Comparison of ENCODE assay signal across 8 cellular contexts in the genomic region with DNA sequence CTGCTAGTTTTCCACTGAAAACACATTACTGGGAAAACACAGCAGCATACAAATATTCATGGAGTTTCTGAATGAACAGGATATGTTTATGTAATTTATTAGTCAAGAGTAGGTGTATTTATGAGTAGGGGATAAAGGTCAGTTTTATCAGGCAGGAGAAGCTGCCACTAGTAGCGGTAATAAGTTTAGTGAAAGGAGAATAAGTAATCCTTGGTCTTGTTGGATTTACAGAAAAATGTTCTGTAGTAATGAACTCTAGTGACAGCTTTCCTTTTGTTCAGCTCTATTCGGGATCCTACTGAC. TPM values are rescaled to one million over a fixed set of nuclear protein-coding genes. Genes with fewer than 3 reads are reported as not detected.
DNase-seq lines count a peak whose midpoint lies in the region; ATAC-seq, FAIRE-seq and TF ChIP-seq lines count a peak whose summit lies in the region.

No MANE protein-coding gene starts in this region.

- intact Hi-C loops in left colon (cut with DNase I, micrococcal nuclease) = no loop called here

- no peak for DNase-seq in activated naive CD4-positive, alpha-beta T cell treated with anti-CD3 and anti-CD28 coated beads, Interleukin-2, amount 50 U/mL, for 72 hours (ENCODE audit: low spot score in 2 of 2)
- DNase-seq in activated naive CD8-positive, alpha-beta T cell treated with anti-CD3 and anti-CD28 coated beads for 36 hours = no peak
- DNase-seq in left colon (no peak), type B pancreatic cell (ENCODE audit: extremely low spot score, unreplicated experiment) (no peak), D721Med (ENCODE audit: insufficient read length, low spot score) (no peak), ACHN (no peak), foreskin keratinocyte (no peak)

- peak overlapping the region; percentile 91 for H3K4me3 Mint-ChIP-seq in activated naive CD4-positive, alpha-beta T cell treated with anti-CD3 and anti-CD28 coated beads, Interleukin-2, amount 50 U/mL, for 24 hours
- peak overlapping the region; percentile 95 for H3K4me3 Mint-ChIP-seq in activated naive CD8-positive, alpha-beta T cell treated with anti-CD3 and anti-CD28 coated beads for 36 hours
- peak overlapping the region; percentile 97 for H3K4me3 Mint-ChIP-seq in type B pancreatic cell

- no peak for ATAC-seq in activated naive CD4-positive, alpha-beta T cell treated with anti-CD3 and anti-CD28 coated beads, Interleukin-2, amount 50 U/mL, for 72 hours
- peak; percentile 41 for ATAC-seq in left colon
- ATAC-seq in foreskin keratinocyte = no peak

- in situ Hi-C loops in ACHN (cut with HindIII; ENCODE audit: low pct_ligation_motif_present, low pct_unique_long_range_greater_than_20kb, low sequenced_read_pairs) = no loop called here

- peaks cover 32% of the 10 kb centered on the region for H3K4me1 Mint-ChIP-seq in activated naive CD4-positive, alpha-beta T cell treated with anti-CD3 and anti-CD28 coated beads, Interleukin-2, amount 50 U/mL, for 24 hours
- H3K4me1 Mint-ChIP-seq in activated naive CD8-positive, alpha-beta T cell treated with anti-CD3 and anti-CD28 coated beads for 36 hours = peaks cover 22% of the 10 kb centered on the region
- peaks cover 21% of the 10 kb centered on the region for H3K4me1 Mint-ChIP-seq in type B pancreatic cell (ENCODE audit: unreplicated experiment)

- FAIRE-seq in D721Med (lab: Jason Lieb, UNC) = no peak

- H3K27ac ChIP-seq in foreskin keratinocyte = no peak overlapping the region

- H3K27ac Mint-ChIP-seq in activated naive CD4-positive, alpha-beta T cell treated with anti-CD3 and anti-CD28 coated beads, Interleukin-2, amount 50 U/mL, for 24 hours = no peak overlapping the region
- peak overlapping the region in 1 of 2 donors; percentile 90 for H3K27ac Mint-ChIP-seq in activated naive CD4-positive, alpha-beta T cell treated with anti-CD3 and anti-CD28 coated beads, Interleukin-2, amount 50 U/mL, for 72 hours
- H3K27ac Mint-ChIP-seq in activated naive CD8-positive, alpha-beta T cell treated with anti-CD3 and anti-CD28 coated beads for 36 hours = no peak overlapping the region
- H3K27ac Mint-ChIP-seq in type B pancreatic cell = peak overlapping the region; percentile 91

- H3K27me3 Mint-ChIP-seq in activated naive CD4-positive, alpha-beta T cell treated with anti-CD3 and anti-CD28 coated beads, Interleukin-2, amount 50 U/mL, for 24 hours = no peaks in the 10 kb centered on the region
- H3K27me3 Mint-ChIP-seq in activated naive CD8-positive, alpha-beta T cell treated with anti-CD3 and anti-CD28 coated beads for 36 hours = no peaks in the 10 kb centered on the region
- H3K27me3 Mint-ChIP-seq in type B pancreatic cell = no peaks in the 10 kb centered on the region

- H3K27me3 ChIP-seq in foreskin keratinocyte = no peaks in the 10 kb centered on the region

- H3K36me3 Mint-ChIP-seq in activated naive CD4-positive, alpha-beta T cell treated with anti-CD3 and anti-CD28 coated beads, Interleukin-2, amount 50 U/mL, for 24 hours = no peaks in the 10 kb centered on the region
- H3K36me3 Mint-ChIP-seq in activated naive CD4-positive, alpha-beta T cell treated with anti-CD3 and anti-CD28 coated beads, Interleukin-2, amount 50 U/mL, for 72 hours = peaks cover 13 to 20% of the 10 kb centered on the region in 2 donors
- H3K36me3 Mint-ChIP-seq in activated naive CD8-positive, alpha-beta T cell treated with anti-CD3 and anti-CD28 coated beads for 36 hours = peaks cover 3% of the 10 kb centered on the region
- H3K36me3 Mint-ChIP-seq in type B pancreatic cell = peaks cover 9% of the 10 kb centered on the region

- no peaks in the 10 kb centered on the region for H3K9me3 Mint-ChIP-seq in activated naive CD4-positive, alpha-beta T cell treated with anti-CD3 and anti-CD28 coated beads, Interleukin-2, amount 50 U/mL, for 24 hours
- no peaks in the 10 kb centered on the region for H3K9me3 Mint-ChIP-seq in activated naive CD4-positive, alpha-beta T cell treated with anti-CD3 and anti-CD28 coated beads, Interleukin-2, amount 50 U/mL, for 72 hours
- H3K9me3 Mint-ChIP-seq in activated naive CD8-positive, alpha-beta T cell treated with anti-CD3 and anti-CD28 coated beads for 36 hours = no peaks in the 10 kb centered on the region
- no peaks in the 10 kb centered on the region for H3K9me3 Mint-ChIP-seq in type B pancreatic cell

- peaks cover 4% of the 10 kb centered on the region for H3K4me1 ChIP-seq in foreskin keratinocyte

- TF ChIP-seq CTCF in type B pancreatic cell (conservative IDR thresholded peaks at IDR 0.05) (no peak), D721Med (IDR thresholded peaks at IDR 0.05; ENCODE audit: insufficient read depth, missing control alignments) (no peak), foreskin keratinocyte (conservative IDR thresholded peaks at IDR 0.05) (no peak)

RNA-seq across cellular contexts. Expression of a gene that starts 1.2 kb away (rescaled TPM):
- 10 to 100 TPM; 22.3 to 39.6 TPM for total RNA-seq in activated naive CD4-positive, alpha-beta T cell treated with anti-CD3 and anti-CD28 coated beads, Interleukin-2, amount 50 U/mL, for 72 hours
- total RNA-seq in activated naive CD8-positive, alpha-beta T cell treated with anti-CD3 and anti-CD28 coated beads for 36 hours = 10 to 100 TPM; 19.0 to 22.5 TPM
- 100 to 1,000 TPM in 1 of 2 donors, 10 to 100 TPM in 1; 80.3 to 129 TPM for total RNA-seq in left colon
- total RNA-seq in type B pancreatic cell (ENCODE audit: low replicate concordance) = 25.1 and 38.1 TPM in 2 replicates
- total RNA-seq in foreskin keratinocyte = 17.5 and 21.7 TPM in 2 replicates
- 12.5 and 13.7 TPM in 2 replicates for polyA plus RNA-seq in foreskin keratinocyte

RNA-seq across cellular contexts. Expression of a gene that starts 54.2 kb away (rescaled TPM):
- 10 to 100 TPM; 13.8 to 16.3 TPM for total RNA-seq in activated naive CD4-positive, alpha-beta T cell treated with anti-CD3 and anti-CD28 coated beads, Interleukin-2, amount 50 U/mL, for 72 hours
- total RNA-seq in activated naive CD8-positive, alpha-beta T cell treated with anti-CD3 and anti-CD28 coated beads for 36 hours = 10 to 100 TPM; 12.7 to 16.7 TPM
- total RNA-seq in left colon (10 to 100 TPM; 18.8 to 20.1 TPM), type B pancreatic cell (ENCODE audit: low replicate concordance) (18.2 and 21.0 TPM in 2 replicates), foreskin keratinocyte (9.1 and 9.5 TPM in 2 replicates)
- polyA plus RNA-seq in foreskin keratinocyte = 3.3 and 3.5 TPM in 2 replicates
